22 cellular contexts compared by ENCODE assay signal in the genomic region with DNA sequence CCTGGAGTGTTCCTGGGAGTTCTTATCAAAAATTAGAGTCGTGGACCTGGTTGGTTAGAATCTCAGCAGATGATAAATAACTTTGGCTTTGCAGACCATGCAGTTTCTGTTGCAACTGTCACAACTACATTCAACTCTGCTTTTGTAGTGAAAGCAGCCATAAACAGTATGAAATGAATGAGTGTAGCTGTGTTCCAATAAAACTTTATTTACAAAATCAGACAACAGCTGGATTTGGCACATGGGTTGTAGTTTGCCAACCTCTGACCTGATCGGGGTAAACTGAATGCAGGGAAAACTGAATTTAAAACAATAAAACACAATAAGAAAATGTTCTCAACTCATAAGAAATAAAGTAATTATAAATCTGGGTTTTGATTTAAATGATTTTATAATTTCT.
DNase-seq lines count a peak whose midpoint lies in the region; ATAC-seq, FAIRE-seq and TF ChIP-seq lines count a peak whose summit lies in the region.
"Had no signal": no experiment of that assay in that cellular context is flagged by ENCODE, and none has a peak within 500 bp of the region (broad histone marks: within the 10 kb centered on the region; RNA-seq: fewer than 3 reads in every experiment).

No MANE protein-coding gene starts in this region.

- H3K4me1 ChIP-seq in HepG2 (ENCODE audit: insufficient read depth, low read length): peaks cover 27% of the 10 kb centered on the region
- H3K4me1 ChIP-seq in right lobe of liver: peaks cover 0 to 15% (median 0%) of the 10 kb centered on the region in 4 donors
- H3K4me1 ChIP-seq in K562 (replicated peaks in 1 of 2; ENCODE audit: control insufficient read depth in 2 of 2, insufficient read depth in 2 of 2, low read length in 2 of 2): no peaks in the 10 kb centered on the region
- H3K4me1 ChIP-seq in endothelial cell of umbilical vein (ENCODE audit: control insufficient read depth, extremely low read depth, insufficient read depth, low read length): no peaks in the 10 kb centered on the region

- WGBS in HepG2 (ENCODE audit: low lambda C conversion rate): 97% methylated on average over 2 of the region's 2 CpGs
- 87% methylated on average over 2 of the region's 2 CpGs for WGBS in right lobe of liver (ENCODE audit: insufficient coverage, low coverage, low lambda C conversion rate, missing lambda C conversion rate)
- WGBS in K562 (ENCODE audit: insufficient coverage, low coverage, missing lambda C conversion rate): 42% methylated on average over 2 of the region's 2 CpGs

- no peaks in the 10 kb centered on the region; a peak in 1 of 5 replicates for H3K36me3 ChIP-seq in HepG2 (replicated peaks in 1 of 2; ENCODE audit: control insufficient read depth in 1 of 2, insufficient read depth in 2 of 2, low read length in 2 of 2)
- H3K36me3 ChIP-seq in right lobe of liver: no peaks in the 10 kb centered on the region
- no peaks in the 10 kb centered on the region for H3K36me3 ChIP-seq in K562 (ENCODE audit: control insufficient read depth, insufficient read depth, low read length)
- H3K36me3 ChIP-seq in endothelial cell of umbilical vein (ENCODE audit: control insufficient read depth in 2 of 2, extremely low read depth in 1 of 2, insufficient read depth in 2 of 2, low read length in 2 of 2): no peaks in the 10 kb centered on the region
- H3K36me3 ChIP-seq: BE2C, BLaER1 had no signal

- POLR2A ChIA-PET in HepG2 (lab: Yijun Ruan, JAX) (no interaction called here), K562 (lab: Yijun Ruan, JAX) (no interaction called here), endothelial cell of umbilical vein (lab: Charles Lee) (no interaction called here)

- TF ChIP-seq CTCF in HepG2 (CRISPR knock-in tag; IDR thresholded peaks at IDR 0.05) (no peak), right lobe of liver (IDR thresholded peaks at IDR 0.05) (no peak), K562 (IDR thresholded peaks at IDR 0.05 in 2 of 3, conservative IDR thresholded peaks at IDR 0.05 in 1 of 3; ENCODE audit: insufficient read depth in 2 of 3, low read depth in 1 of 3, low read length in 3 of 3) (no peak), endothelial cell of umbilical vein (IDR thresholded peaks at IDR 0.05; ENCODE audit: extremely low read depth in 1 of 2, insufficient read depth in 1 of 2, low read depth in 1 of 2, low read length in 2 of 2) (no peak)

- in situ Hi-C loops in HepG2 (cut with HindIII; ENCODE audit: extremely low pct_ligation_motif_present, low pct_unique_long_range_greater_than_20kb) (no loop called here), K562 (cut with MboI) (no loop called here)

- H3K9me3 ChIP-seq in HepG2 (ENCODE audit: low read length) (no peaks in the 10 kb centered on the region), right lobe of liver (no peaks in the 10 kb centered on the region), K562 (replicated peaks; ENCODE audit: control insufficient read depth, insufficient read depth, low read depth, low read length) (no peaks in the 10 kb centered on the region), endothelial cell of umbilical vein (replicated peaks; ENCODE audit: control insufficient read depth, insufficient read depth, low read length) (no peaks in the 10 kb centered on the region)
- H3K9me3 ChIP-seq: A549, BE2C, BLaER1 had no signal

- dilution Hi-C loops in endothelial cell of umbilical vein (cut with MboI; ENCODE audit: extremely low pct_ligation_motif_present, low sequenced_read_pairs): no loop called here

- H3K27ac ChIP-seq in HepG2 (ENCODE audit: extremely low read length, insufficient read depth, low read length) (no peak overlapping the region), right lobe of liver (no peak overlapping the region), K562 (ENCODE audit: extremely low read depth, low read depth, low read length) (no peak overlapping the region), endothelial cell of umbilical vein (ENCODE audit: insufficient read depth, low read depth, low read length) (no peak overlapping the region)
- H3K27ac ChIP-seq: 22Rv1, A549, BLaER1 had no signal

- H3K9ac ChIP-seq in HepG2 (ENCODE audit: insufficient read depth, low read depth, low read length) (no peak overlapping the region), K562 (ENCODE audit: insufficient read depth in 1 of 2, low read depth in 2 of 2, low read length in 2 of 2) (no peak overlapping the region), endothelial cell of umbilical vein (replicated peaks; ENCODE audit: extremely low read depth, insufficient read depth, low read length) (no peak overlapping the region)
- H3K9ac ChIP-seq: BLaER1 had no signal

- CTCF ChIA-PET in HepG2 (lab: Yijun Ruan, JAX; ENCODE audit: low intra/inter-chr PET ratio, low total read pairs): no interaction called here
- CTCF ChIA-PET in K562 (lab: Yijun Ruan, JAX; ENCODE audit: low intra/inter-chr PET ratio): no interaction called here
- CTCF ChIA-PET in endothelial cell of umbilical vein (lab: Charles Lee): interaction anchor here (1.2 kb wide), 1 partner anchor 9 kb away, joined by 3 read pairs; no protein-coding TSS in a partner anchor

- no peak overlapping the region for H3K4me3 ChIP-seq in HepG2 (replicated peaks in 1 of 3; ENCODE audit: insufficient read depth in 1 of 3, low read depth in 2 of 3, low read length in 3 of 3)
- no peak overlapping the region for H3K4me3 ChIP-seq in right lobe of liver
- H3K4me3 ChIP-seq in K562: no peak overlapping the region
- no peak overlapping the region for H3K4me3 ChIP-seq in endothelial cell of umbilical vein (replicated peaks in 1 of 3; ENCODE audit: insufficient read depth in 1 of 3, low read depth in 1 of 3, low read length in 3 of 3)
- H3K4me3 ChIP-seq: A549, BLaER1 had no signal

- TF ChIP-seq POLR2A in HepG2 (IDR thresholded peaks at IDR 0.05; ENCODE audit: insufficient read depth in 1 of 2, low read depth in 2 of 2, low read length in 2 of 2) (no peak), right lobe of liver (IDR thresholded peaks at IDR 0.05) (no peak), K562 (conservative IDR thresholded peaks at IDR 0.05) (no peak), endothelial cell of umbilical vein (IDR thresholded peaks at IDR 0.05; ENCODE audit: low read depth, low read length) (no peak)

- FAIRE-seq in HepG2 (lab: Jason Lieb, UNC) (no peak), K562 (lab: Jason Lieb, UNC) (no peak), endothelial cell of umbilical vein (lab: Jason Lieb, UNC) (peak; percentile 15)
- FAIRE-seq: A549, D721Med, G401.6, GM12892, GM18507, GM19239 had no signal

- intact Hi-C loops in HepG2 (cut with micrococcal nuclease; ENCODE audit: unreplicated experiment): no loop called here
- intact Hi-C loops in right lobe of liver (cut with DNase I): no loop called here
- intact Hi-C loops in K562 (cut with micrococcal nuclease): no loop called here
- intact Hi-C loops in endothelial cell of umbilical vein (cut with micrococcal nuclease): no loop called here

- no peak for DNase-seq in HepG2 (ENCODE audit: low spot score)
- DNase-seq in right lobe of liver: no peak
- DNase-seq in K562 (ENCODE audit: extremely low read depth in 1 of 4, low spot score in 3 of 4): no peak
- no peak for DNase-seq in endothelial cell of umbilical vein (ENCODE audit: low read depth, low spot score)
- DNase-seq: BE2C; C1 segment of cervical spinal cord; CD4-positive, alpha-beta memory T cell; CD4-positive, CD25-positive, alpha-beta regulatory T cell; CD8-positive, alpha-beta memory T cell; COR-L47; DMS79 treated with DMSO at 0.1 percent for 48 hours; GF-D8 had no signal

- no peak overlapping the region for H2AFZ ChIP-seq in HepG2 (ENCODE audit: low read length)
- no peak overlapping the region for H2AFZ ChIP-seq in K562 (ENCODE audit: low read depth, low read length)
- H2AFZ ChIP-seq in endothelial cell of umbilical vein (ENCODE audit: low read depth, low read length): no peak overlapping the region

- H3K27me3 ChIP-seq in HepG2 (ENCODE audit: control insufficient read depth in 1 of 2, insufficient read depth in 2 of 2, low read length in 2 of 2) (no peaks in the 10 kb centered on the region), right lobe of liver (no peaks in the 10 kb centered on the region), K562 (ENCODE audit: control insufficient read depth in 2 of 2, insufficient read depth in 2 of 2, low read length in 2 of 2) (no peaks in the 10 kb centered on the region), endothelial cell of umbilical vein (ENCODE audit: control insufficient read depth in 2 of 2, insufficient read depth in 2 of 2, low read length in 2 of 2) (no peaks in the 10 kb centered on the region)
- H3K27me3 ChIP-seq: BE2C, BLaER1 had no signal

- H3K9me1 ChIP-seq in K562 (ENCODE audit: control insufficient read depth, insufficient read depth, low read length): no peaks in the 10 kb centered on the region
- no peaks in the 10 kb centered on the region for H3K9me1 ChIP-seq in endothelial cell of umbilical vein (replicated peaks; ENCODE audit: control insufficient read depth, extremely low read depth, insufficient read depth, low read length)

- H3K79me2 ChIP-seq in HepG2 (ENCODE audit: insufficient read depth, low read length) (no peaks in the 10 kb centered on the region), K562 (ENCODE audit: control insufficient read depth, insufficient read depth, low read length) (no peaks in the 10 kb centered on the region), endothelial cell of umbilical vein (ENCODE audit: control insufficient read depth, insufficient read depth, low read length) (no peaks in the 10 kb centered on the region)

- BruUV-seq in HepG2 (replicated peaks; lab: Mats Ljungman, UMichigan) (no TSS peak), K562 (replicated peaks; lab: Mats Ljungman, UMichigan) (no TSS peak), endothelial cell of umbilical vein (replicated peaks; lab: Mats Ljungman, UMichigan) (no TSS peak)

- H4K20me1 ChIP-seq in HepG2 (ENCODE audit: insufficient read depth, low read length) (no peaks in the 10 kb centered on the region), K562 (replicated peaks; ENCODE audit: control insufficient read depth, insufficient read depth, low read length) (no peaks in the 10 kb centered on the region), endothelial cell of umbilical vein (replicated peaks; ENCODE audit: control insufficient read depth, extremely low read depth, insufficient read depth, low read length) (no peaks in the 10 kb centered on the region)
- H4K20me1 ChIP-seq: BLaER1 had no signal

- TF ChIP-seq EP300 in HepG2 (IDR thresholded peaks at IDR 0.05; ENCODE audit: low read depth in 2 of 2, low read length in 2 of 2) (no peak), HepG2 (CRISPR knock-in tag; IDR thresholded peaks at IDR 0.05; ENCODE audit: borderline replicate concordance) (no peak), K562 (IDR thresholded peaks at IDR 0.05; ENCODE audit: low read length) (no peak)

- no peak for TF ChIP-seq RAD21 in HepG2 (CRISPR knock-in tag; IDR thresholded peaks at IDR 0.05)
- TF ChIP-seq RAD21 in K562 (CRISPR knock-in tag; conservative IDR thresholded peaks at IDR 0.05 in 1 of 2, IDR thresholded peaks at IDR 0.05 in 1 of 2): no peak

- no peak for ATAC-seq in HepG2
- ATAC-seq in right lobe of liver: no peak
- no peak for ATAC-seq in K562
- ATAC-seq in GM19035 (IDR thresholded peaks at IDR 0.05; ENCODE audit: unreplicated experiment): no peak
- ATAC-seq in HG02852 (IDR thresholded peaks at IDR 0.05; ENCODE audit: unreplicated experiment): no peak
- ATAC-seq: A549 had no signal

- no peak overlapping the region for H3K4me2 ChIP-seq in HepG2 (ENCODE audit: low read depth, low read length)
- no peak overlapping the region for H3K4me2 ChIP-seq in K562 (ENCODE audit: insufficient read depth, low read length)
- no peak overlapping the region for H3K4me2 ChIP-seq in endothelial cell of umbilical vein (ENCODE audit: insufficient read depth, low read length)
- H3K4me2 ChIP-seq: A549, BLaER1 had no signal
